ENCODE assay signal across 8 cellular contexts in genomic region chr13:48001127-48001881, GRCh38. TPM values are rescaled to one million over a fixed set of nuclear protein-coding genes. Genes with fewer than 3 reads are reported as not detected.
DNase-seq lines count a peak whose midpoint lies in the region; ATAC-seq and TF ChIP-seq lines count a peak whose summit lies in the region.

SUCLA2 (minus strand) TSS chr13:48001273; CDS start chr13:48001269, 4 bp downstream.

- H3K36me3 ChIP-seq in mucosa of descending colon (ENCODE audit: low read depth): no peaks in the 10 kb centered on the region

- H3K9me3 ChIP-seq in mucosa of descending colon: no peaks in the 10 kb centered on the region

- DNase-seq in DMS 273 treated with DMSO at 0.1 percent for 48 hours (lab: John Stamatoyannopoulos, UW) (peak; percentile 45), HuH-7.5 (ENCODE audit: low spot score) (peak; percentile 84), OCI-M1 (lab: John Stamatoyannopoulos, UW) (peak; percentile 95), activated T-cell treated with anti-CD3 and anti-CD28 coated beads for 24 hours (ENCODE audit: low read depth) (peak; percentile 90), epithelial cell of esophagus (ENCODE audit: low read depth) (peak; percentile 92), mucosa of descending colon (peak; percentile 94 to 95 (median 94))
- peak; percentile 75 to 79 for DNase-seq in stimulated activated CD8-positive, alpha-beta memory T cell treated with anti-CD3 and anti-CD28 coated beads, Interleukin-4, amount 100 ng/mL, for 1 hour (ENCODE audit: low read depth in 2 of 2, low spot score in 1 of 2)

- intact Hi-C loops in mucosa of descending colon (cut with DNase I, micrococcal nuclease): no loop called here

- H3K4me1 ChIP-seq in mucosa of descending colon (ENCODE audit: low read depth): peaks cover 12% of the 10 kb centered on the region

- peak; percentile 95 for ATAC-seq in GM21526 (IDR thresholded peaks at IDR 0.05; ENCODE audit: low FRiP score, unreplicated experiment)
- peak; percentile 100 for ATAC-seq in mucosa of descending colon

- TF ChIP-seq CTCF in epithelial cell of esophagus (IDR thresholded peaks at IDR 0.05; ENCODE audit: insufficient read depth, low read depth, low read length, missing control alignments): no peak
- TF ChIP-seq CTCF in mucosa of descending colon (IDR thresholded peaks at IDR 0.05): no peak

- peak within 1 kb of the TSS; percentile 97 for H3K4me3 ChIP-seq in epithelial cell of esophagus (ENCODE audit: low read length)
- peak within 1 kb of the TSS; percentile 93 for H3K4me3 ChIP-seq in mucosa of descending colon

RNA-seq across cellular contexts. Expression of gene SUCLA2, which starts in this region (rescaled TPM):
- 10 to 100 TPM; 42.3 to 66.8 (median 62.1) TPM for total RNA-seq in mucosa of descending colon

Comparison
In these comparisons a context has a peak if more than half of its experiments do, and no peak if none do; other contexts are left out.
1. Peak in every context shown above with its lines: DNase-seq, ATAC-seq and H3K4me3 ChIP-seq.
2. DNase-seq: peak in every context shown above with its lines; median percentile 95 in OCI-M1; 94 in mucosa of descending colon; 92 in epithelial cell of esophagus; 90 in activated T-cell treated with anti-CD3 and anti-CD28 coated beads for 24 hours; 84 in HuH-7.5; 77 in stimulated activated CD8-positive, alpha-beta memory T cell treated with anti-CD3 and anti-CD28 coated beads, Interleukin-4, amount 100 ng/mL, for 1 hour; 45 in DMS 273 treated with DMSO at 0.1 percent for 48 hours.